1 cellular context compared by ENCODE assay signal in genomic region chr9:116190595-116190994, GRCh38.
A peak's percentile ranks its signal among the peaks of the same experiment; 100 is the strongest.
TF ChIP-seq lines count a peak whose summit lies in the region.

No MANE protein-coding gene starts in this region.

TF ChIP-seq in K562, 482 proteins besides CTCF, POLR2A, EP300 and RAD21 (continued from another document):
- TF ChIP-seq USF2 (CRISPR knock-in tag; IDR thresholded peaks at IDR 0.05) = peak; percentile 26; the same call in 1 of the 2 replicates
- TF ChIP-seq, protein P1, sequence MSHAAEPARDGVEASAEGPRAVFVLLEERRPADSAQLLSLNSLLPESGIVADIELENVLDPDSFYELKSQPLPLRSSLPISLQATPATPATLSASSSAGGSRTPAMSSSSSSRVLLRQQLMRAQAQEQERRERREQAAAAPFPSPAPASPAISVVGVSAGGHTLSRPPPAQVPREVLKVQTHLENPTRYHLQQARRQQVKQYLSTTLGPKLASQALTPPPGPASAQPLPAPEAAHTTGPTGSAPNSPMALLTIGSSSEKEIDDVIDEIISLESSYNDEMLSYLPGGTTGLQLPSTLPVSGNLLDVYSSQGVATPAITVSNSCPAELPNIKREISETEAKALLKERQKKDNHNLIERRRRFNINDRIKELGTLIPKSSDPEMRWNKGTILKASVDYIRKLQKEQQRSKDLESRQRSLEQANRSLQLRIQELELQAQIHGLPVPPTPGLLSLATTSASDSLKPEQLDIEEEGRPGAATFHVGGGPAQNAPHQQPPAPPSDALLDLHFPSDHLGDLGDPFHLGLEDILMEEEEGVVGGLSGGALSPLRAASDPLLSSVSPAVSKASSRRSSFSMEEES (CRISPR knock-in tag; IDR thresholded peaks at IDR 0.05) = peak; percentile 60
- TF ChIP-seq FOSL1 (tag; conservative IDR thresholded peaks at IDR 0.05) = no peak
TF ChIP-seq in K562: peak in this region for 3.
